In genomic region chr1:2290171-2290578, GRCh38 we compare ENCODE assay signal across 1 cellular context.
TF ChIP-seq lines count a peak whose summit lies in the region.

No MANE protein-coding gene starts in this region.

TF ChIP-seq in liver, 16 proteins besides CTCF, POLR2A, EP300 and RAD21 (continued from another document):
- TF ChIP-seq, protein P1, sequence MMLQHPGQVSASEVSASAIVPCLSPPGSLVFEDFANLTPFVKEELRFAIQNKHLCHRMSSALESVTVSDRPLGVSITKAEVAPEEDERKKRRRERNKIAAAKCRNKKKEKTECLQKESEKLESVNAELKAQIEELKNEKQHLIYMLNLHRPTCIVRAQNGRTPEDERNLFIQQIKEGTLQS (IDR thresholded peaks at IDR 0.05): no peak
- no peak for TF ChIP-seq SP1 (IDR thresholded peaks at IDR 0.05)
